8 cellular contexts compared by ENCODE assay signal in genomic region chr16:31459722-31460581, GRCh38. TPM values are rescaled to one million over a fixed set of nuclear protein-coding genes. Genes with fewer than 3 reads are reported as not detected.
DNase-seq lines count a peak whose midpoint lies in the region; TF ChIP-seq lines count a peak whose summit lies in the region.

No MANE protein-coding gene starts in this region.

- H3K27ac ChIP-seq in SK-N-MC: peak overlapping the region; percentile 98
- H3K27ac ChIP-seq in suprapubic skin: peak overlapping the region; percentile 100

- H3K9me3 ChIP-seq in SK-N-MC (ENCODE audit: low read depth, low read length): no peaks in the 10 kb centered on the region
- H3K9me3 ChIP-seq in suprapubic skin: no peaks in the 10 kb centered on the region

- peaks cover 49% of the 10 kb centered on the region for H3K4me1 ChIP-seq in suprapubic skin

- TF ChIP-seq EP300 in suprapubic skin (IDR thresholded peaks at IDR 0.05): no peak

- 0 out of 2 replicates have a peak, but pooled peaks cover 3% of the 10 kb centered on the region for H3K36me3 ChIP-seq in SK-N-MC (ENCODE audit: insufficient read depth, low read length)
- H3K36me3 ChIP-seq in suprapubic skin: peaks cover 29% of the 10 kb centered on the region

- H3K4me3 Mint-ChIP-seq in HFFc6: peak overlapping the region; percentile 94
- H3K4me3 Mint-ChIP-seq in activated naive CD4-positive, alpha-beta T cell treated with anti-CD3 and anti-CD28 coated beads, Interleukin-2, amount 50 U/mL, for 24 hours: peak overlapping the region; percentile 94

- peaks cover 37% of the 10 kb centered on the region for H3K4me1 Mint-ChIP-seq in HFFc6 (ENCODE audit: low read depth)
- H3K4me1 Mint-ChIP-seq in activated naive CD4-positive, alpha-beta T cell treated with anti-CD3 and anti-CD28 coated beads, Interleukin-2, amount 50 U/mL, for 24 hours: peaks cover 38% of the 10 kb centered on the region

- H3K36me3 Mint-ChIP-seq in HFFc6 (ENCODE audit: low read depth): peaks cover 5% of the 10 kb centered on the region; the same call in 1 of the 2 replicates
- peaks cover 6% of the 10 kb centered on the region for H3K36me3 Mint-ChIP-seq in activated naive CD4-positive, alpha-beta T cell treated with anti-CD3 and anti-CD28 coated beads, Interleukin-2, amount 50 U/mL, for 24 hours

- H3K27ac Mint-ChIP-seq in HFFc6: peak overlapping the region; percentile 96
- peak overlapping the region; percentile 98 for H3K27ac Mint-ChIP-seq in activated naive CD4-positive, alpha-beta T cell treated with anti-CD3 and anti-CD28 coated beads, Interleukin-2, amount 50 U/mL, for 24 hours

- TF ChIP-seq POLR2A in NB4 (IDR thresholded peaks at IDR 0.05; ENCODE audit: extremely low read depth, insufficient read length): peak; percentile 48
- TF ChIP-seq POLR2A in suprapubic skin (IDR thresholded peaks at IDR 0.05): no peak

- no peaks in the 10 kb centered on the region; the same call in 1 of the 2 replicates for H3K27me3 Mint-ChIP-seq in HFFc6 (ENCODE audit: insufficient read depth)
- H3K27me3 Mint-ChIP-seq in activated naive CD4-positive, alpha-beta T cell treated with anti-CD3 and anti-CD28 coated beads, Interleukin-2, amount 50 U/mL, for 24 hours: no peaks in the 10 kb centered on the region

- DNase-seq in GM03348 (ENCODE audit: low spot score) (peak; percentile 98), HFFc6 (peak; percentile 99), NB4 (ENCODE audit: low read depth) (peak; percentile 98), SK-N-MC (ENCODE audit: low read depth, low spot score) (peak; percentile 95), globus pallidus (ENCODE audit: low spot score) (peak; percentile 100), nucleus accumbens (lab: John Stamatoyannopoulos, UW) (peak; percentile 84 to 100 (median 99)), suprapubic skin (ENCODE audit: low spot score in 2 of 2) (peak; percentile 100)

- H3K4me3 ChIP-seq in NB4 (ENCODE audit: low read depth, low read length): peak overlapping the region; percentile 94
- H3K4me3 ChIP-seq in SK-N-MC: peak overlapping the region; percentile 97
- H3K4me3 ChIP-seq in suprapubic skin: peak overlapping the region; percentile 93

- H3K27me3 ChIP-seq in suprapubic skin: no peaks in the 10 kb centered on the region

- no peak for TF ChIP-seq CTCF in HFFc6 (IDR thresholded peaks at IDR 0.05)
- no peak for TF ChIP-seq CTCF in NB4 (IDR thresholded peaks at IDR 0.05; ENCODE audit: low read depth, low read length)
- TF ChIP-seq CTCF in suprapubic skin (IDR thresholded peaks at IDR 0.05): no peak

- WGBS in suprapubic skin: 6% methylated on average over 15 of the region's 54 CpGs

- no peaks in the 10 kb centered on the region for H3K9me3 Mint-ChIP-seq in HFFc6
- H3K9me3 Mint-ChIP-seq in activated naive CD4-positive, alpha-beta T cell treated with anti-CD3 and anti-CD28 coated beads, Interleukin-2, amount 50 U/mL, for 24 hours: no peaks in the 10 kb centered on the region

- peak overlapping the region; percentile 96 for H3K9ac ChIP-seq in SK-N-MC (ENCODE audit: insufficient read length)

RNA-seq across cellular contexts. Expression of gene ARMC5, which starts 0.7 kb away (rescaled TPM):
- 10 to 100 TPM in 2 of 6 experiments, 1 to 10 TPM in 4; 7.6 to 11.8 (median 9.3) TPM for total RNA-seq in HFFc6 (2021; fragmentation: NEBNext Ultra II Directional; extraction: Animal tissue kit (Norgen Biotek cat#: 25700))
- total RNA-seq in suprapubic skin: 10 to 100 TPM in 3 of 4 donors, 1 to 10 TPM in 1; 9.7 to 24.3 (median 17.9) TPM

RNA-seq across cellular contexts. Expression of gene TGFB1I1, which starts 12.0 kb away (rescaled TPM):
- total RNA-seq in HFFc6 (2021; fragmentation: NEBNext Ultra II Directional; extraction: Animal tissue kit (Norgen Biotek cat#: 25700)): 100 to 1,000 TPM; 163 to 209 (median 191) TPM
- total RNA-seq in suprapubic skin: 10 to 100 TPM; 13.2 to 18.8 (median 14.6) TPM

RNA-seq across cellular contexts. Expression of gene ZNF843, which starts 17.4 kb away (rescaled TPM):
- total RNA-seq in HFFc6 (2021; fragmentation: NEBNext Ultra II Directional; extraction: Animal tissue kit (Norgen Biotek cat#: 25700)): under 1 TPM; 0.14 to 0.47 (median 0.23) TPM
- total RNA-seq in suprapubic skin: 1 to 10 TPM; 1.0 to 5.3 (median 1.8) TPM

RNA-seq across cellular contexts. Expression of gene SLC5A2, which starts 23.0 kb away (rescaled TPM):
- under 1 TPM in 2 of 6 experiments, not detected in 4; 0.19 to 0.21 TPM for total RNA-seq in HFFc6 (2021; fragmentation: NEBNext Ultra II Directional; extraction: Animal tissue kit (Norgen Biotek cat#: 25700))
- total RNA-seq in suprapubic skin: 1 to 10 TPM in 2 of 4 donors, not detected in 2; 1.1 to 1.4 TPM

RNA-seq across cellular contexts. Expression of gene COX6A2, which starts 31.8 kb away (rescaled TPM):
- total RNA-seq in HFFc6 (2021; fragmentation: NEBNext Ultra II Directional; extraction: Animal tissue kit (Norgen Biotek cat#: 25700)): not detected
- not detected for total RNA-seq in suprapubic skin

Comparison
In these comparisons a context has a peak if more than half of its experiments do, and no peak if none do; other contexts are left out.
1. Peak in every context shown above with its lines: DNase-seq, H3K4me3 ChIP-seq and H3K27ac ChIP-seq.
2. RNA of gene TGFB1I1, which starts 12.0 kb away (total RNA-seq): 163 to 209 TPM in HFFc6; 13.2 to 18.8 TPM in suprapubic skin; every median in the first group is over 4 times any median in the second.